Comparison of ENCODE assay signal across 8 cellular contexts in genomic region chr19:45632468-45633196, GRCh38. TPM values are rescaled to one million over a fixed set of nuclear protein-coding genes. Genes with fewer than 3 reads are reported as not detected.
DNase-seq lines count a peak whose midpoint lies in the region; ATAC-seq and TF ChIP-seq lines count a peak whose summit lies in the region.

No MANE protein-coding gene starts in this region.

- ATAC-seq in HG02763 (IDR thresholded peaks at IDR 0.05; ENCODE audit: unreplicated experiment) (no peak), HG02938 (IDR thresholded peaks at IDR 0.05; ENCODE audit: unreplicated experiment) (no peak), HG02981 (IDR thresholded peaks at IDR 0.05; ENCODE audit: unreplicated experiment) (no peak)

- TF ChIP-seq CTCF in GM13976 (IDR thresholded peaks at IDR 0.05; ENCODE audit: borderline replicate concordance, control extremely low read depth, extremely low read depth, insufficient read depth, missing control alignments), result no peak
- TF ChIP-seq CTCF in fibroblast of the aortic adventitia (IDR thresholded peaks at IDR 0.05; ENCODE audit: insufficient read depth, low read length), result no peak
- no peak for TF ChIP-seq CTCF in osteocyte (IDR thresholded peaks at IDR 0.05)

- H3K4me3 ChIP-seq in fibroblast of the aortic adventitia (ENCODE audit: low read depth, low read length), result no peak overlapping the region

- H3K4me3 Mint-ChIP-seq in osteocyte (ENCODE audit: unreplicated experiment), result no peak overlapping the region

- peaks cover 8% of the 10 kb centered on the region for H3K36me3 Mint-ChIP-seq in osteocyte (ENCODE audit: unreplicated experiment)

- no peaks in the 10 kb centered on the region for H3K9me3 Mint-ChIP-seq in osteocyte (ENCODE audit: unreplicated experiment)

- in situ Hi-C loops in GM13976 (cut with MboI; ENCODE audit: low sequenced_read_pairs, unreplicated experiment), result no loop called here

- H3K27ac Mint-ChIP-seq in osteocyte (ENCODE audit: unreplicated experiment), result peak overlapping the region; percentile 90

- H3K4me1 Mint-ChIP-seq in osteocyte (ENCODE audit: unreplicated experiment), result peaks cover 12% of the 10 kb centered on the region

- no peaks in the 10 kb centered on the region for H3K27me3 Mint-ChIP-seq in osteocyte (ENCODE audit: unreplicated experiment)

- peak; percentile 61 for DNase-seq in GM13976 (ENCODE audit: low spot score)
- peak; percentile 97 for DNase-seq in NCI-H226
- DNase-seq in activated T-cell treated with anti-CD3 and anti-CD28 coated beads for 48 hours (ENCODE audit: low read depth), result peak; percentile 54
- peak; percentile 94 for DNase-seq in fibroblast of the aortic adventitia (ENCODE audit: low read depth)
- peak; percentile 91 for DNase-seq in osteocyte (ENCODE audit: extremely low spot score, unreplicated experiment)

RNA-seq across cellular contexts. Expression of gene EML2, which starts 6.6 kb away (rescaled TPM):
- total RNA-seq in fibroblast of the aortic adventitia (ENCODE audit: low replicate concordance) (9.9 and 23.4 TPM in 2 replicates), osteocyte (27.1 and 28.6 TPM in 2 replicates)

RNA-seq across cellular contexts. Expression of gene GPR4, which starts 30.6 kb away (rescaled TPM):
- total RNA-seq in fibroblast of the aortic adventitia (ENCODE audit: low replicate concordance) (0.16 TPM in 1 of 2 replicates, not detected in the other), osteocyte (not detected in 2 replicates)

RNA-seq across cellular contexts. Expression of gene GIPR, which starts 35.4 kb away (rescaled TPM):
- 0.57 TPM in 1 of 2 replicates, not detected in the other for total RNA-seq in fibroblast of the aortic adventitia (ENCODE audit: low replicate concordance)
- 0.81 and 1.3 TPM in 2 replicates for total RNA-seq in osteocyte

RNA-seq across cellular contexts. Expression of gene OPA3, which starts 48.0 kb away (rescaled TPM):
- total RNA-seq in fibroblast of the aortic adventitia (ENCODE audit: low replicate concordance) (8.8 and 9.6 TPM in 2 replicates), osteocyte (16.8 and 18.0 TPM in 2 replicates)

RNA-seq across cellular contexts. Expression of gene SNRPD2, which starts 59.1 kb away (rescaled TPM):
- total RNA-seq in fibroblast of the aortic adventitia (ENCODE audit: low replicate concordance) (303 and 325 TPM in 2 replicates), osteocyte (366 and 397 TPM in 2 replicates)
